Comparison of ENCODE assay signal across 27 cellular contexts in genomic region chrX:29992083-29992482, GRCh38.
DNase-seq lines count a peak whose midpoint lies in the region; ATAC-seq, FAIRE-seq and TF ChIP-seq lines count a peak whose summit lies in the region.
"Had no signal": no experiment of that assay in that cellular context is flagged by ENCODE, and none has a peak within 500 bp of the region (broad histone marks: within the 10 kb centered on the region; RNA-seq: fewer than 3 reads in every experiment).

No MANE protein-coding gene starts in this region.

- no peaks in the 10 kb centered on the region for H3K9me3 ChIP-seq in PC-3 (ENCODE audit: low read length)
- no peaks in the 10 kb centered on the region for H3K9me3 ChIP-seq in astrocyte (ENCODE audit: insufficient read depth, low read depth, low read length)
- H3K9me3 ChIP-seq in osteoblast (ENCODE audit: low read depth, low read length): peaks cover 2% of the 10 kb centered on the region
- H3K9me3 ChIP-seq: A549, BE2C had no signal

- H3K36me3 ChIP-seq in PC-3 (ENCODE audit: low read depth, low read length) (no peaks in the 10 kb centered on the region), astrocyte (ENCODE audit: insufficient read depth, low read length) (no peaks in the 10 kb centered on the region), osteoblast (ENCODE audit: insufficient read depth, low read length) (no peaks in the 10 kb centered on the region)
- H3K36me3 ChIP-seq: BE2C; BLaER1 treated with 17β-estradiol and CSF1 and Interleukin-3, amounts not matched to agents 10 nM and 100 nM; HAP-1 had no signal

- no peaks in the 10 kb centered on the region for H3K9me3 Mint-ChIP-seq in astrocyte (ENCODE audit: unreplicated experiment)
- H3K9me3 Mint-ChIP-seq in chondrocyte (ENCODE audit: low read depth): peaks cover 31% of the 10 kb centered on the region

- H3K4me3 Mint-ChIP-seq in astrocyte (ENCODE audit: unreplicated experiment) (no peak overlapping the region), chondrocyte (ENCODE audit: unreplicated experiment) (no peak overlapping the region)
- H3K4me3 Mint-ChIP-seq: CD4-positive, alpha-beta T cell; CD8-positive, alpha-beta memory T cell; GM23338; HFFc6 had no signal

- H3K79me2 ChIP-seq in PC-3 (ENCODE audit: low read length) (no peaks in the 10 kb centered on the region), astrocyte (ENCODE audit: insufficient read depth, low read length) (no peaks in the 10 kb centered on the region), osteoblast (ENCODE audit: insufficient read depth, low read length) (no peaks in the 10 kb centered on the region)

- H3K4me2 ChIP-seq in PC-3 (ENCODE audit: low read length): no peak overlapping the region
- no peak overlapping the region for H3K4me2 ChIP-seq in astrocyte (ENCODE audit: low read length)
- no peak overlapping the region for H3K4me2 ChIP-seq in osteoblast (ENCODE audit: insufficient read depth, low read length)
- H3K4me2 ChIP-seq: A549; BLaER1 treated with 17β-estradiol and CSF1 and Interleukin-3, amounts not matched to agents 10 nM and 100 nM; GM23338 had no signal

- H3K36me3 Mint-ChIP-seq in astrocyte (ENCODE audit: low read depth, unreplicated experiment) (no peaks in the 10 kb centered on the region), chondrocyte (ENCODE audit: low read depth) (no peaks in the 10 kb centered on the region)
- H3K36me3 Mint-ChIP-seq: CD14-positive monocyte; CD8-positive, alpha-beta memory T cell had no signal

- H3K9me2 ChIP-seq in PC-3 (replicated peaks; ENCODE audit: low read length): no peaks in the 10 kb centered on the region

- POLR2A ChIA-PET in PC-3 (lab: Charles Lee; ENCODE audit: unreplicated experiment): no interaction called here

- ATAC-seq in PC-3: no peak
- ATAC-seq: A549, GM23338 had no signal

- no peaks in the 10 kb centered on the region for H3K4me1 ChIP-seq in PC-3 (ENCODE audit: insufficient read depth, low read length)
- H3K4me1 ChIP-seq in astrocyte (ENCODE audit: insufficient read depth, low read length): no peaks in the 10 kb centered on the region
- no peaks in the 10 kb centered on the region for H3K4me1 ChIP-seq in osteoblast (ENCODE audit: insufficient read depth, low read length)
- H3K4me1 ChIP-seq: A549; BE2C; BLaER1 treated with 17β-estradiol and CSF1 and Interleukin-3, amounts not matched to agents 10 nM and 100 nM had no signal

- H3K4me1 Mint-ChIP-seq in astrocyte (ENCODE audit: low read depth, unreplicated experiment) (no peaks in the 10 kb centered on the region), chondrocyte (ENCODE audit: low read depth) (no peaks in the 10 kb centered on the region)
- H3K4me1 Mint-ChIP-seq: CD14-positive monocyte; CD8-positive, alpha-beta memory T cell; GM23338 had no signal

- no peak overlapping the region for H3K9ac ChIP-seq in PC-3 (ENCODE audit: low read length)
- H3K9ac ChIP-seq in astrocyte (ENCODE audit: low read length): no peak overlapping the region
- H3K9ac ChIP-seq: BLaER1 treated with 17β-estradiol and CSF1 and Interleukin-3, amounts not matched to agents 10 nM and 100 nM had no signal

- H3K27me3 ChIP-seq in PC-3 (ENCODE audit: low read length) (no peaks in the 10 kb centered on the region), astrocyte (ENCODE audit: insufficient read depth, low read length) (no peaks in the 10 kb centered on the region), osteoblast (ENCODE audit: insufficient read depth, low read length) (no peaks in the 10 kb centered on the region)
- H3K27me3 ChIP-seq: BE2C; BLaER1 treated with 17β-estradiol and CSF1 and Interleukin-3, amounts not matched to agents 10 nM and 100 nM had no signal

- H3K27ac Mint-ChIP-seq in astrocyte (ENCODE audit: unreplicated experiment) (no peak overlapping the region), chondrocyte (ENCODE audit: unreplicated experiment) (no peak overlapping the region)
- H3K27ac Mint-ChIP-seq: CD4-positive, alpha-beta T cell; CD8-positive, alpha-beta memory T cell; GM23338; HFFc6 had no signal

- intact Hi-C loops in PC-3 (cut with micrococcal nuclease): no loop called here

- H3K4me3 ChIP-seq in PC-3 (ENCODE audit: low read length): no peak overlapping the region
- H3K4me3 ChIP-seq in astrocyte (ENCODE audit: insufficient read depth, low read depth, low read length): no peak overlapping the region
- H3K4me3 ChIP-seq in osteoblast (ENCODE audit: insufficient read depth, low read length): no peak overlapping the region
- H3K4me3 ChIP-seq: A549; BLaER1 treated with 17β-estradiol and CSF1 and Interleukin-3, amounts not matched to agents 10 nM and 100 nM; GM23338; HAP-1 had no signal

- H3F3A ChIP-seq in PC-3 (ENCODE audit: low read length, unreplicated experiment): no peaks in the 10 kb centered on the region

- TF ChIP-seq CTCF in PC-3 (conservative IDR thresholded peaks at IDR 0.05; ENCODE audit: low read depth, low read length) (no peak), astrocyte (IDR thresholded peaks at IDR 0.05; ENCODE audit: insufficient read depth, low read depth, low read length) (no peak), osteoblast (IDR thresholded peaks at IDR 0.05; ENCODE audit: extremely low read depth, low read depth, low read length) (no peak), chondrocyte (IDR thresholded peaks at IDR 0.05) (no peak)

- H3K27ac ChIP-seq in PC-3 (ENCODE audit: low read length) (no peak overlapping the region), astrocyte (ENCODE audit: low read depth, low read length) (no peak overlapping the region), osteoblast (ENCODE audit: low read depth, low read length) (no peak overlapping the region)
- H3K27ac ChIP-seq: A549; BLaER1 treated with 17β-estradiol and CSF1 and Interleukin-3, amounts not matched to agents 10 nM and 100 nM had no signal

- DNase-seq in H4 (ENCODE audit: low spot score): peak; percentile 97
- DNase-seq in M059J (ENCODE audit: low read depth): peak; percentile 92
- DNase-seq in PC-3: peak; percentile 2
- DNase-seq in astrocyte (ENCODE audit: low read depth): no peak
- DNase-seq in osteoblast (ENCODE audit: insufficient read length, low spot score, missing footprints): no peak
- DNase-seq in chondrocyte (ENCODE audit: low spot score): no peak
- DNase-seq in NCI-H1436 treated with DMSO at 0.1 percent for 48 hours (lab: John Stamatoyannopoulos, UW): no peak
- DNase-seq in NCI-H128 (lab: John Stamatoyannopoulos, UW; ENCODE audit: unreplicated experiment): no peak
- DNase-seq: 8988T; ACHN; AML-193; BE2C; CD4-positive, alpha-beta T cell; CD8-positive, alpha-beta memory T cell; DMS 273 treated with DMSO at 0.1 percent for 48 hours; DMS79; GF-D8; HFFc6 had no signal

- CTCF ChIA-PET in PC-3 (lab: Charles Lee): no interaction called here

- H4K20me1 ChIP-seq in PC-3 (ENCODE audit: low read length) (no peaks in the 10 kb centered on the region), astrocyte (ENCODE audit: insufficient read depth, low read length) (no peaks in the 10 kb centered on the region), osteoblast (ENCODE audit: insufficient read depth, low read length) (no peaks in the 10 kb centered on the region)
- H4K20me1 ChIP-seq: BLaER1 treated with 17β-estradiol and CSF1 and Interleukin-3, amounts not matched to agents 10 nM and 100 nM had no signal

- H3K27me3 Mint-ChIP-seq in astrocyte (ENCODE audit: low read depth, unreplicated experiment) (no peaks in the 10 kb centered on the region), chondrocyte (ENCODE audit: low read depth) (no peaks in the 10 kb centered on the region)
- H3K27me3 Mint-ChIP-seq: CD4-positive, alpha-beta T cell; CD8-positive, alpha-beta memory T cell had no signal

- peak; percentile 67 for FAIRE-seq in astrocyte (lab: Jason Lieb, UNC)
- FAIRE-seq: A549, D721Med, GM12891, GM18507, H54 had no signal

- H2AFZ ChIP-seq in PC-3 (ENCODE audit: low read length) (no peak overlapping the region), astrocyte (ENCODE audit: low read depth, low read length) (no peak overlapping the region), osteoblast (ENCODE audit: low read length) (no peak overlapping the region)
- H2AFZ ChIP-seq: GM23338 had no signal

- BruUV-seq in PC-3 (replicated peaks; lab: Mats Ljungman, UMichigan): no TSS peak

Comparison
In these comparisons a context has a peak if more than half of its experiments do, and no peak if none do; other contexts are left out.
1. DNase-seq: peak in H4 (single experiment), M059J (single experiment) and PC-3 (single experiment); none in astrocyte (single experiment), osteoblast (single experiment), chondrocyte (single experiment), NCI-H1436 treated with DMSO at 0.1 percent for 48 hours (single experiment) and NCI-H128 (single experiment).